Comparison of ENCODE assay signal across 8 cellular contexts in genomic region chr14:92690171-92691011, GRCh38. TPM values are rescaled to one million over a fixed set of nuclear protein-coding genes. Genes with fewer than 3 reads are reported as not detected.
DNase-seq lines count a peak whose midpoint lies in the region; ATAC-seq and TF ChIP-seq lines count a peak whose summit lies in the region.

No MANE protein-coding gene starts in this region.

- intact Hi-C loops in Panc1 (cut with micrococcal nuclease; ENCODE audit: unreplicated experiment) = no loop called here

- H3K4me3 ChIP-seq in HL-60 (replicated peaks; ENCODE audit: insufficient read depth, low read length) (no peak overlapping the region), Panc1 (ENCODE audit: low read depth in 2 of 2, low read length in 2 of 2) (no peak overlapping the region), skeletal muscle cell (ENCODE audit: low read depth, low read length) (no peak overlapping the region)

- H3K27me3 ChIP-seq in HL-60 (ENCODE audit: insufficient read depth, poor library complexity, severe bottlenecking) (no peaks in the 10 kb centered on the region), Panc1 (ENCODE audit: control insufficient read depth, insufficient read depth, low read length) (no peaks in the 10 kb centered on the region)

- H3K36me3 ChIP-seq in Panc1 (ENCODE audit: control insufficient read depth, insufficient read depth, low read length) = no peaks in the 10 kb centered on the region

- no TSS peak for BruUV-seq in Panc1 (replicated peaks; lab: Mats Ljungman, UMichigan)

- peaks cover 4% of the 10 kb centered on the region; the same call in 1 of the 2 replicates for H3K4me1 ChIP-seq in Panc1 (ENCODE audit: control insufficient read depth, insufficient read depth, low read length)

- no peaks in the 10 kb centered on the region for H3K9me3 ChIP-seq in Panc1 (ENCODE audit: control insufficient read depth, insufficient read depth, low read depth, low read length)

- DNase-seq in DMS114 treated with DMSO at 0.1 percent for 48 hours (lab: John Stamatoyannopoulos, UW; ENCODE audit: unreplicated experiment) (peak; percentile 36), HL-60 (ENCODE audit: low read depth in 1 of 2, low spot score in 1 of 2) (peak in 1 of 2 experiments; percentile 33), Panc1 (ENCODE audit: low read depth, low spot score) (no peak), fibroblast of gingiva (ENCODE audit: low read depth) (peak; percentile 36), skeletal muscle cell (ENCODE audit: low read depth) (peak; percentile 22), iPS-NIHi11 (ENCODE audit: low spot score) (no peak), germinal center (ENCODE audit: low spot score) (no peak)
- no peak for DNase-seq in activated CD4-positive, CD25-positive, alpha-beta regulatory T cell treated with anti-CD3 and anti-CD28 coated beads, Interleukin-2, amount 50 U/mL, for 72 hours

- CTCF ChIA-PET in Panc1 (lab: Charles Lee) = interaction anchor here (0.6 to 0.7 kb wide), 5 partner anchors 17 to 212 kb away, joined by 3 to 4 read pairs (median 3); no protein-coding TSS in a partner anchor

- H3K27ac ChIP-seq in HL-60 (replicated peaks) (no peak overlapping the region), Panc1 (ENCODE audit: low read length) (no peak overlapping the region)

- ATAC-seq in Panc1 = peak; percentile 66

- in situ Hi-C loops in Panc1 (cut with HindIII; ENCODE audit: low pct_unique_long_range_greater_than_20kb, low sequenced_read_pairs) = no loop called here

- TF ChIP-seq CTCF in HL-60 (IDR thresholded peaks at IDR 0.05; ENCODE audit: insufficient read depth, low read length) (peak; percentile 33), Panc1 (IDR thresholded peaks at IDR 0.05) (peak; percentile 78)

- POLR2A ChIA-PET in Panc1 (lab: Charles Lee) = interaction anchor here (0.6 kb wide), 1 partner anchor 194 kb away, joined by 9 read pairs; no protein-coding TSS in a partner anchor

RNA-seq across cellular contexts. Expression of gene LGMN, which starts 58.0 kb away (rescaled TPM):
- total RNA-seq in Panc1 (2021; ENCODE audit: unreplicated experiment) = 37.2 TPM
- 77.8 TPM for polyA plus RNA-seq in Panc1 (2012; ENCODE audit: insufficient read length)

Comparison
In these comparisons a context has a peak if more than half of its experiments do, and no peak if none do; other contexts are left out.
1. DNase-seq: peak in DMS114 treated with DMSO at 0.1 percent for 48 hours (single experiment), fibroblast of gingiva (single experiment) and skeletal muscle cell (single experiment); none in Panc1 (single experiment), iPS-NIHi11 (single experiment), activated CD4-positive, CD25-positive, alpha-beta regulatory T cell treated with anti-CD3 and anti-CD28 coated beads, Interleukin-2, amount 50 U/mL, for 72 hours (single experiment) and germinal center (single experiment).